In the genomic region with DNA sequence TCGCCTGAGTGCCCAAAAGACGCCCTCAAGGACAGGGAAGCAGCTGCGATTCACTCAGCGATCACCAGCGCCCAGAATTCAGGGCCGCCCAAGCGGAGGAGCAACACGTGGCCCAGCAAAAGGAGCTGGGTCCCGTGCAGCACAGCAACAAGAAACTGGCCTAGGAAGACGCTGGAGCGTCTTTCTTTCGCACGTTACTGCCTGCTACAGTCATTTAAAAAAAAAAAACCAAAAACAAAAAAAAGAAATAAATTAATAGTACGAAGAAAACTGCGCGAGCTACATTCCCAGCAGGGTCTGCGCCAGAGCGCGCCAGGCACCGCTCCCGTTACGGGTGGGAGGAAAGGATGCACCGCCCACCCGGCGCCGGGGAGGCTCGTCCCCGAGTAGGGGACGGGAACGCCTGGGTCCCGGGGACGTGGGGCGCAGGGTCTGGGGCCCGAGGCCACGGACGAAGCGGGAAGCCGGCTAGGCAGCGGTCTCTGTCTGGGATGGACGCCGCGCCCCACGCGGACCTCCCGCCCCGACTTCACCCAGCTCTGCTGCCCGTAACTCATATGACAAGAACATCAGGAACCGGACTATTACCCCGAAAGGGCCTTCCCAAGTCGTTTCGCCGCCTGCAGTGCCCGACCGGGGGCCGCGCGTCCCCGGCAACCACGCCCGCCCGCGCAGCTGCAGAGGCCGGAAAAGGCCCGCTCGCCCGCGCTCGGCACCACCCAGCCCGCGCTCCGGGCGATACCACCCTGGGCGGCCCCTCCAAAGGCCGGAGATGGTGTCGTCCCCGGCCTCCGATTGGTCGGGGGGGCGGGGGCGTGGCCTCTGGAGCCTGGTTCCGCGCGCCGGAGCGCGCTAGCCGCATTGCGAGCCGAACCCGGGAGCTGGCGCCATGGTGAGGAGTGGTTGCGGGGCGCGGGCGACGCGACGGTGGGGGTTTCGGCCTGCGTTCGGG, we compare ENCODE assay signal across 1 cellular context.
TF ChIP-seq lines count a peak whose summit lies in the region.

TSS of gene NOP56 (plus strand) at position 861 of the 952 bp plus-strand sequence. CDS start at position 890, 29 bp downstream.

TF ChIP-seq in HepG2, 621 proteins besides CTCF, POLR2A, EP300 and RAD21 (continued from another document and continues in another):
- TF ChIP-seq, protein P1, sequence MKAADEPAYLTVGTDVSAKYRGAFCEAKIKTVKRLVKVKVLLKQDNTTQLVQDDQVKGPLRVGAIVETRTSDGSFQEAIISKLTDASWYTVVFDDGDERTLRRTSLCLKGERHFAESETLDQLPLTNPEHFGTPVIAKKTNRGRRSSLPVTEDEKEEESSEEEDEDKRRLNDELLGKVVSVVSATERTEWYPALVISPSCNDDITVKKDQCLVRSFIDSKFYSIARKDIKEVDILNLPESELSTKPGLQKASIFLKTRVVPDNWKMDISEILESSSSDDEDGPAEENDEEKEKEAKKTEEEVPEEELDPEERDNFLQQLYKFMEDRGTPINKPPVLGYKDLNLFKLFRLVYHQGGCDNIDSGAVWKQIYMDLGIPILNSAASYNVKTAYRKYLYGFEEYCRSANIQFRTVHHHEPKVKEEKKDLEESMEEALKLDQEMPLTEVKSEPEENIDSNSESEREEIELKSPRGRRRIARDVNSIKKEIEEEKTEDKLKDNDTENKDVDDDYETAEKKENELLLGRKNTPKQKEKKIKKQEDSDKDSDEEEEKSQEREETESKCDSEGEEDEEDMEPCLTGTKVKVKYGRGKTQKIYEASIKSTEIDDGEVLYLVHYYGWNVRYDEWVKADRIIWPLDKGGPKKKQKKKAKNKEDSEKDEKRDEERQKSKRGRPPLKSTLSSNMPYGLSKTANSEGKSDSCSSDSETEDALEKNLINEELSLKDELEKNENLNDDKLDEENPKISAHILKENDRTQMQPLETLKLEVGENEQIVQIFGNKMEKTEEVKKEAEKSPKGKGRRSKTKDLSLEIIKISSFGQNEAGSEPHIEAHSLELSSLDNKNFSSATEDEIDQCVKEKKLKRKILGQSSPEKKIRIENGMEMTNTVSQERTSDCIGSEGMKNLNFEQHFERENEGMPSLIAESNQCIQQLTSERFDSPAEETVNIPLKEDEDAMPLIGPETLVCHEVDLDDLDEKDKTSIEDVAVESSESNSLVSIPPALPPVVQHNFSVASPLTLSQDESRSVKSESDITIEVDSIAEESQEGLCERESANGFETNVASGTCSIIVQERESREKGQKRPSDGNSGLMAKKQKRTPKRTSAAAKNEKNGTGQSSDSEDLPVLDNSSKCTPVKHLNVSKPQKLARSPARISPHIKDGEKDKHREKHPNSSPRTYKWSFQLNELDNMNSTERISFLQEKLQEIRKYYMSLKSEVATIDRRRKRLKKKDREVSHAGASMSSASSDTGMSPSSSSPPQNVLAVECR (CRISPR knock-in tag; IDR thresholded peaks at IDR 0.05; ENCODE audit: borderline replicate concordance) = peak; percentile 98
- TF ChIP-seq ZNF256 (CRISPR knock-in tag; conservative IDR thresholded peaks at IDR 0.05) = peak; percentile 73; the same call in 1 of the 2 replicates
- TF ChIP-seq ISL2 (CRISPR knock-in tag; IDR thresholded peaks at IDR 0.05) = peak; percentile 87; the same call in 1 of the 2 replicates
- TF ChIP-seq HNRNPLL (IDR thresholded peaks at IDR 0.05; ENCODE audit: low read depth, low read length, poor library complexity, severe bottlenecking) = peak; percentile 86
- no peak for TF ChIP-seq FOSL1 (CRISPR knock-in tag; IDR thresholded peaks at IDR 0.05; ENCODE audit: borderline replicate concordance)
- peak; percentile 91 for TF ChIP-seq ZNF160 (CRISPR knock-in tag; IDR thresholded peaks at IDR 0.05)
- peak; percentile 96 for TF ChIP-seq POLR2AphosphoS5 (IDR thresholded peaks at IDR 0.05; ENCODE audit: low read depth, low read length)
- TF ChIP-seq KAT7 (CRISPR knock-in tag; IDR thresholded peaks at IDR 0.05; ENCODE audit: borderline replicate concordance) = peak; percentile 99
- TF ChIP-seq BCL3 (CRISPR knock-in tag; IDR thresholded peaks at IDR 0.05) = peak; percentile 99
- peak; percentile 82; the same call in 1 of the 2 replicates for TF ChIP-seq ZBTB43 (CRISPR knock-in tag; conservative IDR thresholded peaks at IDR 0.05)
- no peak for TF ChIP-seq RORA (CRISPR knock-in tag; IDR thresholded peaks at IDR 0.05)
- TF ChIP-seq ZSCAN31 (CRISPR knock-in tag; IDR thresholded peaks at IDR 0.05; ENCODE audit: low read depth) = peak; percentile 97
- TF ChIP-seq, protein P2, sequence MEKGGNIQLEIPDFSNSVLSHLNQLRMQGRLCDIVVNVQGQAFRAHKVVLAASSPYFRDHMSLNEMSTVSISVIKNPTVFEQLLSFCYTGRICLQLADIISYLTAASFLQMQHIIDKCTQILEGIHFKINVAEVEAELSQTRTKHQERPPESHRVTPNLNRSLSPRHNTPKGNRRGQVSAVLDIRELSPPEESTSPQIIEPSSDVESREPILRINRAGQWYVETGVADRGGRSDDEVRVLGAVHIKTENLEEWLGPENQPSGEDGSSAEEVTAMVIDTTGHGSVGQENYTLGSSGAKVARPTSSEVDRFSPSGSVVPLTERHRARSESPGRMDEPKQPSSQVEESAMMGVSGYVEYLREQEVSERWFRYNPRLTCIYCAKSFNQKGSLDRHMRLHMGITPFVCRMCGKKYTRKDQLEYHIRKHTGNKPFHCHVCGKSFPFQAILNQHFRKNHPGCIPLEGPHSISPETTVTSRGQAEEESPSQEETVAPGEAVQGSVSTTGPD (CRISPR knock-in tag; IDR thresholded peaks at IDR 0.05) = no peak; the same call in 1 of the 2 replicates
- no peak for TF ChIP-seq ONECUT2 (CRISPR knock-in tag; IDR thresholded peaks at IDR 0.05)
- 0 out of 2 replicates have a peak, but pooled peaks have one; percentile 15 for TF ChIP-seq ZNF629 (CRISPR knock-in tag; conservative IDR thresholded peaks at IDR 0.05)
- no peak; the same call in 1 of the 2 replicates for TF ChIP-seq JUN (CRISPR knock-in tag; IDR thresholded peaks at IDR 0.05)
- peak; percentile 94 to 96 for TF ChIP-seq HMGXB4 (CRISPR knock-in tag; IDR thresholded peaks at IDR 0.05; ENCODE audit: borderline replicate concordance in 1 of 2, low read depth in 1 of 2)
- peak; percentile 95 for TF ChIP-seq ZNF691 (CRISPR knock-in tag; IDR thresholded peaks at IDR 0.05; ENCODE audit: borderline replicate concordance, low read depth)
- 0 out of 2 replicates have a peak, but pooled peaks have one; percentile 13 for TF ChIP-seq TBP (CRISPR knock-in tag; IDR thresholded peaks at IDR 0.05)
- 0 out of 2 replicates have a peak, but pooled peaks have one; percentile 58 for TF ChIP-seq ZNF614 (CRISPR knock-in tag; IDR thresholded peaks at IDR 0.05; ENCODE audit: borderline replicate concordance)
- peak; percentile 96 for TF ChIP-seq ZNF18 (CRISPR knock-in tag; IDR thresholded peaks at IDR 0.05; ENCODE audit: insufficient replicate concordance)
- peak; percentile 88; the same call in 1 of the 2 replicates for TF ChIP-seq ZNF446 (CRISPR knock-in tag; IDR thresholded peaks at IDR 0.05)
- peak; percentile 20; the same call in 1 of the 2 replicates for TF ChIP-seq ZNF737 (CRISPR knock-in tag; IDR thresholded peaks at IDR 0.05; ENCODE audit: borderline replicate concordance)
- no peak for TF ChIP-seq HIC2 (CRISPR knock-in tag; IDR thresholded peaks at IDR 0.05; ENCODE audit: low read depth)
- TF ChIP-seq ZNF12 (CRISPR knock-in tag; IDR thresholded peaks at IDR 0.05) = peak; percentile 9; the same call in 1 of the 2 replicates
- peak; percentile 94 for TF ChIP-seq ZNF781 (CRISPR knock-in tag; IDR thresholded peaks at IDR 0.05; ENCODE audit: borderline replicate concordance, not compliant biosample characterization)
- no peak for TF ChIP-seq TCF12 (IDR thresholded peaks at IDR 0.05)
- TF ChIP-seq TCF12 (CRISPR knock-in tag; IDR thresholded peaks at IDR 0.05) = peak; percentile 96
- TF ChIP-seq MAZ (IDR thresholded peaks at IDR 0.05; ENCODE audit: borderline replicate concordance, low read depth, low read length) = peak; percentile 73
- TF ChIP-seq MAZ (CRISPR knock-in tag; IDR thresholded peaks at IDR 0.05; ENCODE audit: low read depth) = peak; percentile 99
- TF ChIP-seq MLXIP (CRISPR knock-in tag; IDR thresholded peaks at IDR 0.05; ENCODE audit: borderline replicate concordance) = peak; percentile 35; the same call in 1 of the 2 replicates
- peak; percentile 89 for TF ChIP-seq IKZF4 (CRISPR knock-in tag; IDR thresholded peaks at IDR 0.05; ENCODE audit: borderline replicate concordance, low read depth, not compliant biosample characterization)
- peak; percentile 95 for TF ChIP-seq KLF6 (CRISPR knock-in tag; IDR thresholded peaks at IDR 0.05)
